ENCODE assay signal across 23 cellular contexts in the genomic region with DNA sequence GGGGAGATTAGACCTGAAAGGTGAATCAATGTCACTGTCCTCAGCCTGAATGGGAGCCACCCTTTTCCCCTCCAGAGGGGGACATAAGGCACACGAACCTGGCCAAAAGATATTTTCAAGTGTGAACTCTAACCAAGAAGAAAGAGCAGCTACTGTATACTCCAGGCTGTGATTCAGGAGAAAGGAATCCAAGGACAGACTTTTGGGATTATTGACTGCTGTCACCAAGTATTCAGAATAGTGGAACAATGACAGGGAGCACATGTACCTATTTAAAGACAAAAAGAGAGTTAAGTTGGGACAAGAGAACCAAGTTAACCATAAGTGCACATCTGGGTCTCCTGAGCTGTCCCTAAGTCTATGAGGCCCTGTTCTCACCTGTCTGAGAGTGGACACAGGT. TPM values are rescaled to one million over a fixed set of nuclear protein-coding genes. Genes with fewer than 3 reads are reported as not detected.
DNase-seq lines count a peak whose midpoint lies in the region; ATAC-seq and TF ChIP-seq lines count a peak whose summit lies in the region.
"Had no signal": no experiment of that assay in that cellular context is flagged by ENCODE, and none has a peak within 500 bp of the region (broad histone marks: within the 10 kb centered on the region; RNA-seq: fewer than 3 reads in every experiment).

No MANE protein-coding gene starts in this region.

- H3K27ac ChIP-seq in 22Rv1 = peak overlapping the region; percentile 7; the same call in 1 of the 2 replicates
- H3K27ac ChIP-seq in BLaER1 treated with 17β-estradiol and CSF1 and Interleukin-3, amounts not matched to agents 10 nM and 100 nM = no peak overlapping the region
- no peak overlapping the region for H3K27ac ChIP-seq in SU-DHL-6 (ENCODE audit: low read depth, low read length)
- H3K27ac ChIP-seq in left lung = no peak overlapping the region
- H3K27ac ChIP-seq: cardiac muscle cell, dorsolateral prefrontal cortex, foreskin keratinocyte, right lobe of liver had no signal

- H3K27ac Mint-ChIP-seq in naive B cell = no peak overlapping the region
- H3K27ac Mint-ChIP-seq: stimulated activated memory B cell treated with anti-CD40 and anti-IgM and Interleukin-4, amounts not matched to agents 10 μg/mL and 1 μg/mL and 100 μg/mL, for 72 hours had no signal

- H3K36me3 ChIP-seq in BLaER1 treated with 17β-estradiol and CSF1 and Interleukin-3, amounts not matched to agents 10 nM and 100 nM = peaks cover 56 to 63% (median 61%) of the 10 kb centered on the region in 11 experiments
- H3K36me3 ChIP-seq in SU-DHL-6 (ENCODE audit: low read length) = peaks cover 11% of the 10 kb centered on the region; the same call in 1 of the 2 replicates
- H3K36me3 ChIP-seq in left lung = peaks cover 0 to 56% of the 10 kb centered on the region in 2 donors

- H3F3A ChIP-seq in SU-DHL-6 (ENCODE audit: insufficient read depth) = peaks cover 14% of the 10 kb centered on the region; the same call in 1 of the 2 replicates

- DNase-seq in naive B cell (no peak), left lung (no peak), anterior cingulate cortex (lab: John Stamatoyannopoulos, UW) (no peak)
- DNase-seq: activated CD4-positive, alpha-beta T cell treated with anti-CD3 and anti-CD28 coated beads, Interleukin-2, amount 50 U/mL, for 1 hour; dorsolateral prefrontal cortex; foreskin keratinocyte; GM23248; midbrain; NCI-H2029; NCI-H446 treated with DMSO at 0.1 percent for 48 hours; NK-92 treated with Interleukin-12 subunit alpha and Interleukin-12 subunit beta, amount 100 ng/mL, for 24 hours; right lobe of liver had no signal

- H3K4me3 ChIP-seq in BLaER1 treated with 17β-estradiol and CSF1 and Interleukin-3, amounts not matched to agents 10 nM and 100 nM = no peak overlapping the region
- no peak overlapping the region for H3K4me3 ChIP-seq in SU-DHL-6 (ENCODE audit: insufficient read depth, low read length, poor library complexity, severe bottlenecking)
- H3K4me3 ChIP-seq in left lung = no peak overlapping the region
- H3K4me3 ChIP-seq: cardiac muscle cell, right lobe of liver had no signal

- peaks cover 0 to 19% (median 13%) of the 10 kb centered on the region in 3 donors for H3K4me1 Mint-ChIP-seq in naive B cell

- peaks cover 24% of the 10 kb centered on the region for H3K79me2 ChIP-seq in SU-DHL-6 (ENCODE audit: insufficient read depth, low read length)

- peaks cover 10 to 33% (median 27%) of the 10 kb centered on the region in 10 experiments for H3K4me1 ChIP-seq in BLaER1 treated with 17β-estradiol and CSF1 and Interleukin-3, amounts not matched to agents 10 nM and 100 nM
- peaks cover 12 to 15% of the 10 kb centered on the region in 2 donors for H3K4me1 ChIP-seq in left lung

- no peak for TF ChIP-seq CTCF in 22Rv1 (IDR thresholded peaks at IDR 0.05)
- no peak for TF ChIP-seq CTCF in SU-DHL-6 (IDR thresholded peaks at IDR 0.05; ENCODE audit: insufficient read depth, low read length, poor library complexity, severe bottlenecking)
- TF ChIP-seq CTCF in left lung (IDR thresholded peaks at IDR 0.05) = no peak

- H3K27me3 ChIP-seq in BLaER1 treated with 17β-estradiol and CSF1 and Interleukin-3, amounts not matched to agents 10 nM and 100 nM = no peaks in the 10 kb centered on the region
- H3K27me3 ChIP-seq in SU-DHL-6 (ENCODE audit: low read length) (no peaks in the 10 kb centered on the region), left lung (peaks cover 0 to 9% of the 10 kb centered on the region in 2 donors)
- H3K27me3 ChIP-seq: cardiac muscle cell, foreskin keratinocyte, right lobe of liver had no signal

- H3K36me3 Mint-ChIP-seq in naive B cell = peaks cover 0 to 5% of the 10 kb centered on the region in 2 donors

- H3K4me3 Mint-ChIP-seq in naive B cell = peak overlapping the region in 6 of 8 donors; percentile 9 to 89 (median 60)

- no peaks in the 10 kb centered on the region for H3K9me3 Mint-ChIP-seq in naive B cell
- H3K9me3 Mint-ChIP-seq: stimulated activated memory B cell treated with anti-CD40 and anti-IgM and Interleukin-4, amounts not matched to agents 10 μg/mL and 1 μg/mL and 100 μg/mL, for 72 hours had no signal

- H2AFZ ChIP-seq in SU-DHL-6 (ENCODE audit: low read depth, low read length, severe bottlenecking) = no peak overlapping the region
- H2AFZ ChIP-seq: GM23248 had no signal

- peak overlapping the region in 8 of 11 experiments; percentile 15 to 94 (median 88); a peak in 11 of 22 replicates for H3K9ac ChIP-seq in BLaER1 treated with 17β-estradiol and CSF1 and Interleukin-3, amounts not matched to agents 10 nM and 100 nM
- 0 out of 2 replicates have a peak overlapping the region, but pooled peaks have one; percentile 84 for H3K9ac ChIP-seq in SU-DHL-6 (ENCODE audit: low read length)

- H4K20me1 ChIP-seq in BLaER1 treated with 17β-estradiol and CSF1 and Interleukin-3, amounts not matched to agents 10 nM and 100 nM = peaks cover 0 to 43% (median 10%) of the 10 kb centered on the region in 11 experiments; a peak in 14 of 22 replicates
- no peaks in the 10 kb centered on the region for H4K20me1 ChIP-seq in SU-DHL-6 (ENCODE audit: low read depth, low read length)

- H3K4me2 ChIP-seq in BLaER1 treated with 17β-estradiol and CSF1 and Interleukin-3, amounts not matched to agents 10 nM and 100 nM = no peak overlapping the region
- no peak overlapping the region for H3K4me2 ChIP-seq in SU-DHL-6 (ENCODE audit: low read depth, low read length, poor library complexity, severe bottlenecking)

- peaks cover 0 to 4% (median under 1%) of the 10 kb centered on the region in 3 donors for H3K27me3 Mint-ChIP-seq in naive B cell

- peaks cover 0 to 8% (median 0%) of the 10 kb centered on the region in 11 experiments; a peak in 2 of 22 replicates for H3K9me3 ChIP-seq in BLaER1 treated with 17β-estradiol and CSF1 and Interleukin-3, amounts not matched to agents 10 nM and 100 nM (replicated peaks in 1 of 11)
- H3K9me3 ChIP-seq in SU-DHL-6 (ENCODE audit: insufficient read depth, low read length) (no peaks in the 10 kb centered on the region), left lung (no peaks in the 10 kb centered on the region)
- H3K9me3 ChIP-seq: right lobe of liver had no signal

- no peak for ATAC-seq in naive B cell (ENCODE audit: low read depth in 2 of 2)
- ATAC-seq in GM19023 (IDR thresholded peaks at IDR 0.05; ENCODE audit: unreplicated experiment) = no peak
- no peak for ATAC-seq in left lung
- ATAC-seq: foreskin keratinocyte; K562; right lobe of liver; stimulated activated memory B cell treated with anti-CD40 and anti-IgM and Interleukin-4, amounts not matched to agents 10 μg/mL and 1 μg/mL and 100 μg/mL, for 72 hours had no signal

- intact Hi-C loops in left lung (cut with DNase I) = no loop called here

- H3K9me2 ChIP-seq in SU-DHL-6 (replicated peaks; ENCODE audit: insufficient read depth, low read length) = no peaks in the 10 kb centered on the region

RNA-seq across cellular contexts. Expression of gene ICMT, which starts 2.4 kb away (rescaled TPM):
- 10 to 100 TPM in 4 of 6 donors, 1 to 10 TPM in 2; 5.4 to 16.2 (median 11.6) TPM for polyA plus RNA-seq in naive B cell (ENCODE audit: low read depth in 6 of 6)
- 10 to 100 TPM; 70.0 to 84.1 TPM for total RNA-seq in left lung

RNA-seq across cellular contexts. Expression of gene HES3, which starts 10.6 kb away (rescaled TPM):
- not detected for polyA plus RNA-seq in naive B cell (ENCODE audit: low read depth in 6 of 6)
- total RNA-seq in left lung = not detected
- total RNA-seq: cardiac muscle cell, dorsolateral prefrontal cortex, epithelial cell of proximal tubule, foreskin keratinocyte, GM23248, K562, omental fat pad, right lobe of liver, RPMI7951 had no signal
- polyA plus RNA-seq: cardiac muscle cell, foreskin keratinocyte, GM23248, K562, thymus had no signal

RNA-seq across cellular contexts. Expression of gene RNF207, which starts 27.5 kb away (rescaled TPM):
- polyA plus RNA-seq in naive B cell (ENCODE audit: low read depth in 6 of 6) = under 1 TPM in 4 of 6 donors, not detected in 2; 0.12 to 0.61 (median 0.26) TPM
- 10 to 100 TPM; 11.9 to 12.6 TPM for total RNA-seq in left lung

RNA-seq across cellular contexts. Expression of gene GPR153, which starts 27.5 kb away (rescaled TPM):
- polyA plus RNA-seq in naive B cell (ENCODE audit: low read depth in 6 of 6) = not detected
- 10 to 100 TPM; 15.3 to 16.4 TPM for total RNA-seq in left lung

RNA-seq across cellular contexts. Expression of gene RPL22, which starts 34.0 kb away (rescaled TPM):
- polyA plus RNA-seq in naive B cell (ENCODE audit: low read depth in 6 of 6) = 100 to 1,000 TPM; 148 to 237 (median 187) TPM
- 100 to 1,000 TPM; 265 to 324 TPM for total RNA-seq in left lung
